8 cellular contexts compared by ENCODE assay signal in genomic region chr4:123090886-123091285, GRCh38.
"Had no signal": no experiment of that assay in that cellular context is flagged by ENCODE, and none has a peak within 500 bp of the region (broad histone marks: within the 10 kb centered on the region; RNA-seq: fewer than 3 reads in every experiment).

No MANE protein-coding gene starts in this region.

- H2AFZ ChIP-seq: GM23338 had no signal

- H3K4me2 ChIP-seq: GM23338 had no signal

- H3K9me3 Mint-ChIP-seq: GM23338, H9 had no signal

- DNase-seq: H9, HCEC 1CT, IMR-90, KBM-7 had no signal

- H3K27ac Mint-ChIP-seq: GM23338, H9 had no signal

- H3K4me3 ChIP-seq: GM23338 had no signal

- H3K4me3 Mint-ChIP-seq: GM23338, H9 had no signal

- FAIRE-seq: H1, H54 had no signal

- H3K4me1 Mint-ChIP-seq: GM23338 had no signal

- H3K27ac ChIP-seq: HL-60 had no signal

- ATAC-seq: GM23338 had no signal
